In the genomic region with DNA sequence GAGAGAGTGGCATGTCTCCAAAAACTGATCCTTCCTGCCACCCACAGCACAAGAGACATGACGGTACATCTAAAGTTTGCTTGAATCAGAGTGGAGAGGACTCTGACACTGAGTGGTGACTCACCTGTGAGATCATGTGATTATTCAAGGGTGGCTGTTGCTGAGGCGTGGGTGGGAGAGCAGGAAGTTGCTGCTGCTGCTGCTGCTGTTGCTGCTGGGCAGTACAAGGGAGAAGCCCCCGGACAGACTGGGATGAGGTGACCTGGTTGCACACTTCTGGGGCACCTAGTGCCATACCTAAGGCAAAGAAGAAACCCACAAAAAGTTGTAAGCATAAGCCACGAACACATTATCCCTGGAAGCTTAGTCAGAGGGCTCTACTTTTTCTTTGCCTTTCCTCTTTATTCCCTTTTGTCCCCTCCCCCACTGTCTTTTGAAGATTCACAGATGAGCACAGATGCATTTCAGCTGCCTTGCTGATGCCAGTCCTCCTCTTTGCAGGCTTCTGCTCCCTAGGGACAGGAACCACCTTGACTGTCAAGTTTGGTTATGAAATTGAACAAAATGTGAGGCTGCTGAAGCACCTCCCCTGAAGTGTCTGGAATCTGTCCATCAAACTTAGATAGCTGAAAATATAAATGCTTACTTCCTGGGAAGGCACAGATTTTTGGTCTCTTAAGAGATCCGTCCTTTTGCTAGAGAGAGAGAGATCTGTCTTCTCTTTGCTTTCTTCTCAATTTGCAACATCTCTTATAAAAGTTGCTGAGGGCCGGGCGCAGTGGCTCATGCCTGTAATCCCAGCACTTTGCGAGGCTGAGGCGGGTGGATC, we compare ENCODE assay signal across 1 cellular context.
A peak's percentile ranks its signal among the peaks of the same experiment; 100 is the strongest.
TF ChIP-seq lines count a peak whose summit lies in the region.

No MANE protein-coding gene starts in this region.

TF ChIP-seq in GM12878, 131 proteins besides CTCF, POLR2A, EP300 and RAD21 (continued from another document):
- TF ChIP-seq, protein P1, sequence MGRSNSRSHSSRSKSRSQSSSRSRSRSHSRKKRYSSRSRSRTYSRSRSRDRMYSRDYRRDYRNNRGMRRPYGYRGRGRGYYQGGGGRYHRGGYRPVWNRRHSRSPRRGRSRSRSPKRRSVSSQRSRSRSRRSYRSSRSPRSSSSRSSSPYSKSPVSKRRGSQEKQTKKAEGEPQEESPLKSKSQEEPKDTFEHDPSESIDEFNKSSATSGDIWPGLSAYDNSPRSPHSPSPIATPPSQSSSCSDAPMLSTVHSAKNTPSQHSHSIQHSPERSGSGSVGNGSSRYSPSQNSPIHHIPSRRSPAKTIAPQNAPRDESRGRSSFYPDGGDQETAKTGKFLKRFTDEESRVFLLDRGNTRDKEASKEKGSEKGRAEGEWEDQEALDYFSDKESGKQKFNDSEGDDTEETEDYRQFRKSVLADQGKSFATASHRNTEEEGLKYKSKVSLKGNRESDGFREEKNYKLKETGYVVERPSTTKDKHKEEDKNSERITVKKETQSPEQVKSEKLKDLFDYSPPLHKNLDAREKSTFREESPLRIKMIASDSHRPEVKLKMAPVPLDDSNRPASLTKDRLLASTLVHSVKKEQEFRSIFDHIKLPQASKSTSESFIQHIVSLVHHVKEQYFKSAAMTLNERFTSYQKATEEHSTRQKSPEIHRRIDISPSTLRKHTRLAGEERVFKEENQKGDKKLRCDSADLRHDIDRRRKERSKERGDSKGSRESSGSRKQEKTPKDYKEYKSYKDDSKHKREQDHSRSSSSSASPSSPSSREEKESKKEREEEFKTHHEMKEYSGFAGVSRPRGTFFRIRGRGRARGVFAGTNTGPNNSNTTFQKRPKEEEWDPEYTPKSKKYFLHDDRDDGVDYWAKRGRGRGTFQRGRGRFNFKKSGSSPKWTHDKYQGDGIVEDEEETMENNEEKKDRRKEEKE (IDR thresholded peaks at IDR 0.05) = no peak
- TF ChIP-seq, protein P2, sequence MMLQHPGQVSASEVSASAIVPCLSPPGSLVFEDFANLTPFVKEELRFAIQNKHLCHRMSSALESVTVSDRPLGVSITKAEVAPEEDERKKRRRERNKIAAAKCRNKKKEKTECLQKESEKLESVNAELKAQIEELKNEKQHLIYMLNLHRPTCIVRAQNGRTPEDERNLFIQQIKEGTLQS (IDR thresholded peaks at IDR 0.05; ENCODE audit: borderline replicate concordance, extremely low read depth, low read depth, low read length) = peak; percentile 10; the same call in 1 of the 2 replicates
- TF ChIP-seq ZSCAN29 (IDR thresholded peaks at IDR 0.05) (no peak), BMI1 (IDR thresholded peaks at IDR 0.05; ENCODE audit: borderline replicate concordance) (no peak), SP1 (IDR thresholded peaks at IDR 0.05; ENCODE audit: low read depth, low read length) (peak; percentile 52)
- TF ChIP-seq, protein P3, sequence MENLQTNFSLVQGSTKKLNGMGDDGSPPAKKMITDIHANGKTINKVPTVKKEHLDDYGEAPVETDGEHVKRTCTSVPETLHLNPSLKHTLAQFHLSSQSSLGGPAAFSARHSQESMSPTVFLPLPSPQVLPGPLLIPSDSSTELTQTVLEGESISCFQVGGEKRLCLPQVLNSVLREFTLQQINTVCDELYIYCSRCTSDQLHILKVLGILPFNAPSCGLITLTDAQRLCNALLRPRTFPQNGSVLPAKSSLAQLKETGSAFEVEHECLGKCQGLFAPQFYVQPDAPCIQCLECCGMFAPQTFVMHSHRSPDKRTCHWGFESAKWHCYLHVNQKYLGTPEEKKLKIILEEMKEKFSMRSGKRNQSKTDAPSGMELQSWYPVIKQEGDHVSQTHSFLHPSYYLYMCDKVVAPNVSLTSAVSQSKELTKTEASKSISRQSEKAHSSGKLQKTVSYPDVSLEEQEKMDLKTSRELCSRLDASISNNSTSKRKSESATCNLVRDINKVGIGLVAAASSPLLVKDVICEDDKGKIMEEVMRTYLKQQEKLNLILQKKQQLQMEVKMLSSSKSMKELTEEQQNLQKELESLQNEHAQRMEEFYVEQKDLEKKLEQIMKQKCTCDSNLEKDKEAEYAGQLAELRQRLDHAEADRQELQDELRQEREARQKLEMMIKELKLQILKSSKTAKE (IDR thresholded peaks at IDR 0.05; ENCODE audit: low read depth, poor library complexity, severe bottlenecking) = peak; percentile 11
